ENCODE assay signal across 8 cellular contexts in the genomic region with DNA sequence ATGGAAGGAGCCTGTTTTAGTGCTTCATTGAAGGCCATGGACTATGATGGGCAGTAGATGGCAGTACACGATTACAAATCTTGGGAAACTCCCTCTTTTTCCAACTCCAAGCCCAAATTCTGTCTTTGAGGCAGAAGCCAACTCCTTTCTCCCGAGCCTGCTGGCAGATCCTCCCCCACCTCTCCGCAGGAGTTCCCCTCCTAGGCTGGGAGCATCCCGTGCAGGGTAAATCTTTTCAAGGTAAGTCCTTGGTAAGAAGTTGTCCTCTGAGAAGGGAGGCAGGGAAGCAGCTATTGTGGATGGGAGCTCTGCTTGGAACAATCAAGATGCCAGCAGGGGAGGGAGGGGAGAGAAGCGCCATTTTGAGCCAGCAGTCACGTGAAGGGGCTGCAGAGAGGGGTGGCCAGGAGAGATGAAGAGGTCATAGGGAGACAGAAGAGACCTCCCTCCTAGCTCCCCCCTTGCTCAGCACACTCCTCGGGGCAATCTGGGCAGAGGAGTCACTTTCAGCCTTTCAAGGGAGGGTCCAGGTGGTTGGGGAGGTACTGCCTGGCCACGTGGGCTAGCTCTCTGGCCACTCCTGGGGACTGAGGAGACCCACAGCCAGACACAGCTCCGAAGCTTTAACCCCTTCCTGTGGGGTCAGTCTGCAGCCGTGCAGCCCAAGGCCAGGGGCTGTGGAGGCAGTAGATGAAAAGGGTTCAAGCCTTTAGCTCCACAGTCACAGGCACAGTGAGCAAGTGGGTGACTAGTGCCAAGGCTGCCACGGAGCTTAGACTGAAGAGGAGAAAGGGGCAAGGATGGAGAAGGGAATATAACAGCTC. TPM values are rescaled to one million over a fixed set of nuclear protein-coding genes. Genes with fewer than 3 reads are reported as not detected.
DNase-seq lines count a peak whose midpoint lies in the region; ATAC-seq and TF ChIP-seq lines count a peak whose summit lies in the region.

No MANE protein-coding gene starts in this region.

- H3K27me3 ChIP-seq in IMR-90 (ENCODE audit: control insufficient read depth, insufficient read depth, low read length) (no peaks in the 10 kb centered on the region), kidney epithelial cell (ENCODE audit: control insufficient read depth, insufficient read depth, low read length) (no peaks in the 10 kb centered on the region), stomach (no peaks in the 10 kb centered on the region)

- peak overlapping the region; percentile 91 for H4K5ac ChIP-seq in IMR-90 (ENCODE audit: low read depth, low read length)

- intact Hi-C loops in IMR-90 (cut with micrococcal nuclease) (loop anchor here (1.0 to 10.0 kb wide), 7 partner anchors 171 to 746 kb away; partner anchors contain the start of gene TAPT1), OCI-LY7 (cut with micrococcal nuclease; ENCODE audit: unreplicated experiment) (loop anchor here (1.0 to 10.0 kb wide), 7 partner anchors 171 to 783 kb away; no protein-coding TSS in a partner anchor), stomach (cut with DNase I; ENCODE audit: low total_unique reads) (no loop called here)

- no peaks in the 10 kb centered on the region for H3K9me1 ChIP-seq in IMR-90 (ENCODE audit: insufficient read depth, low read length)

- peaks cover 9 to 24% of the 10 kb centered on the region in 2 experiments; a peak in 3 of 4 replicates for H3K79me1 ChIP-seq in IMR-90 (ENCODE audit: low read depth in 1 of 2, low read length in 2 of 2)

- H3K4me2 ChIP-seq in IMR-90 (ENCODE audit: low read depth, low read length), result peak overlapping the region; percentile 85
- peak overlapping the region; percentile 29; the same call in 1 of the 2 replicates for H3K4me2 ChIP-seq in OCI-LY7 (ENCODE audit: low read length)

- BruUV-seq in IMR-90 (replicated peaks; lab: Mats Ljungman, UMichigan), result no TSS peak
- BruUV-seq in OCI-LY7 (replicated peaks; lab: Mats Ljungman, UMichigan), result no TSS peak

- peak overlapping the region; percentile 19; the same call in 1 of the 2 replicates for H2AK5ac ChIP-seq in IMR-90 (ENCODE audit: low read depth, low read length)

- TF ChIP-seq CTCF in IMR-90 (conservative IDR thresholded peaks at IDR 0.05; ENCODE audit: low read depth, low read length) (peak; percentile 88), OCI-LY7 (conservative IDR thresholded peaks at IDR 0.05; ENCODE audit: low read length) (peak; percentile 80), coronary artery (IDR thresholded peaks at IDR 0.05) (peak; percentile 6), kidney epithelial cell (IDR thresholded peaks at IDR 0.05; ENCODE audit: insufficient read depth, low read length, poor library complexity, severe bottlenecking) (peak; percentile 68), stomach (IDR thresholded peaks at IDR 0.05) (peak in 5 of 7 experiments; percentile 41 to 75 (median 59))

- H3K4me3 ChIP-seq in IMR-90 (ENCODE audit: insufficient read depth, low read depth, low read length) (peak overlapping the region; percentile 48), OCI-LY7 (ENCODE audit: low read depth, low read length, poor library complexity, severe bottlenecking) (no peak overlapping the region), coronary artery (peak overlapping the region; percentile 69), kidney epithelial cell (ENCODE audit: low read depth, low read length) (peak overlapping the region; percentile 33), stomach (peak overlapping the region; percentile 43 to 54 (median 52))

- peaks cover 7% of the 10 kb centered on the region; the same call in 1 of the 2 replicates for H3K36me3 ChIP-seq in IMR-90 (ENCODE audit: control insufficient read depth, insufficient read depth, low read length)
- H3K36me3 ChIP-seq in OCI-LY7 (ENCODE audit: insufficient read depth, low read length), result no peaks in the 10 kb centered on the region
- peaks cover 1% of the 10 kb centered on the region for H3K36me3 ChIP-seq in kidney epithelial cell (ENCODE audit: control insufficient read depth, insufficient read depth, low read length)
- peaks cover 0 to 41% (median 14%) of the 10 kb centered on the region in 4 donors for H3K36me3 ChIP-seq in stomach

- no peaks in the 10 kb centered on the region for H3K9me2 ChIP-seq in OCI-LY7 (ENCODE audit: insufficient read depth, low read length)

- dilution Hi-C loops in IMR-90 (cut with HindIII; ENCODE audit: low sequenced_read_pairs, unreplicated experiment), result no loop called here

- H3K23ac ChIP-seq in IMR-90 (ENCODE audit: low read depth, low read length), result peak overlapping the region; percentile 89

- in situ Hi-C loops in IMR-90 (cut with MboI; ENCODE audit: low sequenced_read_pairs), result loop anchor here (10.0 to 25.0 kb wide), 4 partner anchors 326 to 733 kb away; no protein-coding TSS in a partner anchor

- H2BK5ac ChIP-seq in IMR-90 (ENCODE audit: low read depth, low read length, poor library complexity, severe bottlenecking), result peak overlapping the region; percentile 65

- POLR2A ChIA-PET in IMR-90 (lab: Charles Lee; ENCODE audit: unreplicated experiment) (interaction anchor here (0.5 to 1.1 kb wide), 2 partner anchors 9 to 158 kb away, joined by 3 to 8 read pairs; partner anchors contain the start of gene CC2D2A), OCI-LY7 (lab: Charles Lee) (interaction anchor here (0.9 kb wide), 1 partner anchor 16 kb away, joined by 3 read pairs; no protein-coding TSS in a partner anchor)

- no peaks in the 10 kb centered on the region for H4K20me1 ChIP-seq in IMR-90 (ENCODE audit: insufficient read depth, low read length)
- H4K20me1 ChIP-seq in OCI-LY7 (ENCODE audit: insufficient read depth, low read length), result no peaks in the 10 kb centered on the region

- peak overlapping the region; percentile 87 for H3K18ac ChIP-seq in IMR-90 (ENCODE audit: low read depth, low read length)

- H2BK20ac ChIP-seq in IMR-90 (ENCODE audit: low read depth, low read length), result peak overlapping the region; percentile 89

- H2BK120ac ChIP-seq in IMR-90 (ENCODE audit: low read depth, low read length), result peak overlapping the region; percentile 98

- H2BK15ac ChIP-seq in IMR-90 (ENCODE audit: low read depth, low read length), result peak overlapping the region; percentile 55; the same call in 2 of the 3 replicates

- H3K4me1 ChIP-seq in IMR-90 (ENCODE audit: control insufficient read depth, insufficient read depth, low read length) (peaks cover 9% of the 10 kb centered on the region), OCI-LY7 (ENCODE audit: insufficient read depth, low read length, poor library complexity, severe bottlenecking) (no peaks in the 10 kb centered on the region), stomach (peaks cover 8 to 24% (median 14%) of the 10 kb centered on the region in 4 donors)

- 0% methylated on average over 1 of the region's 11 CpGs; no CpG with 5 or more reads in 1 of the 2 experiments for WGBS in IMR-90 (ENCODE audit: extremely low coverage in 2 of 2, insufficient read length in 1 of 2), 2 experiments
- 15 to 30% (median 24%) methylated on average over 11 of the region's 11 CpGs for WGBS in stomach, 5 donors

- peak; percentile 88 for DNase-seq in ELR (ENCODE audit: low read depth)
- peak; percentile 89 for DNase-seq in IMR-90
- DNase-seq in OCI-LY7 (ENCODE audit: low spot score), result peak; percentile 44
- peak; percentile 83 for DNase-seq in coronary artery (ENCODE audit: low spot score)
- DNase-seq in kidney epithelial cell (ENCODE audit: low read depth), result peak; percentile 43
- DNase-seq in stomach, result peak; percentile 31

- peak overlapping the region; percentile 95 for H3K56ac ChIP-seq in IMR-90 (ENCODE audit: extremely low read depth, insufficient read depth, low read length)

- no peak for TF ChIP-seq EP300 in stomach (IDR thresholded peaks at IDR 0.05)

- peak overlapping the region; percentile 82 for H3K9ac ChIP-seq in IMR-90 (ENCODE audit: low read depth, low read length)

- peak overlapping the region; percentile 98 for H3K14ac ChIP-seq in IMR-90 (replicated peaks; ENCODE audit: low read depth, low read length)

- H3K27ac ChIP-seq in IMR-90 (ENCODE audit: insufficient read depth, low read length) (peak overlapping the region; percentile 81), OCI-LY7 (ENCODE audit: low read depth, low read length, poor library complexity, severe bottlenecking) (no peak overlapping the region), coronary artery (peak overlapping the region; percentile 73 to 82), stomach (peak overlapping the region; percentile 39 to 81 (median 68))

- peak overlapping the region; percentile 84 to 99 for H4K8ac ChIP-seq in IMR-90 (ENCODE audit: low read depth in 2 of 2, low read length in 2 of 2)

- peak; percentile 92 for TF ChIP-seq RAD21 in IMR-90 (IDR thresholded peaks at IDR 0.05; ENCODE audit: low read length)

- peak overlapping the region; percentile 19 for H2AK9ac ChIP-seq in IMR-90 (replicated peaks; ENCODE audit: low read depth, low read length, poor library complexity)

- peak; percentile 87 for ATAC-seq in IMR-90 (ENCODE audit: low read depth)
- no peak for ATAC-seq in HG03175 (IDR thresholded peaks at IDR 0.05; ENCODE audit: unreplicated experiment)
- ATAC-seq in GM18505 (IDR thresholded peaks at IDR 0.05; ENCODE audit: unreplicated experiment), result no peak

- H2AFZ ChIP-seq in IMR-90 (replicated peaks; ENCODE audit: low read length, poor library complexity) (peak overlapping the region; percentile 95), OCI-LY7 (ENCODE audit: low read length) (peak overlapping the region; percentile 70; the same call in 1 of the 2 replicates)

- H4K91ac ChIP-seq in IMR-90 (ENCODE audit: insufficient read depth, low read depth, low read length), result peak overlapping the region; percentile 98

- TF ChIP-seq POLR2A in IMR-90 (IDR thresholded peaks at IDR 0.05; ENCODE audit: low read depth, low read length) (peak; percentile 48), stomach (IDR thresholded peaks at IDR 0.05) (no peak), GM18505 (IDR thresholded peaks at IDR 0.05; ENCODE audit: borderline replicate concordance, extremely low read depth, insufficient read depth, insufficient read length) (no peak)

- H3K9me3 ChIP-seq in IMR-90 (ENCODE audit: control insufficient read depth, insufficient read depth, low read length), result no peaks in the 10 kb centered on the region
- H3K9me3 ChIP-seq in OCI-LY7 (ENCODE audit: low read length), result no peaks in the 10 kb centered on the region
- no peaks in the 10 kb centered on the region for H3K9me3 ChIP-seq in stomach

- CTCF ChIA-PET in IMR-90 (lab: Yijun Ruan, JAX) (interaction anchor here (0.6 to 1.8 kb wide), 10 partner anchors 9 to 477 kb away, joined by 3 to 10 read pairs (median 4); partner anchors contain the start of gene CC2D2A), OCI-LY7 (lab: Charles Lee; ENCODE audit: unreplicated experiment) (interaction anchor here (1.1 kb wide), 1 partner anchor 477 kb away, joined by 3 read pairs; no protein-coding TSS in a partner anchor)

- no peaks in the 10 kb centered on the region for H3K79me2 ChIP-seq in OCI-LY7 (ENCODE audit: insufficient read depth, low read depth, low read length)

- H3K4ac ChIP-seq in IMR-90 (ENCODE audit: low read depth, low read length), result peak overlapping the region; percentile 99

RNA-seq across cellular contexts. Expression of gene CC2D2A, which starts 9.6 kb away (rescaled TPM):
- 21.9 and 26.3 TPM in 2 replicates for total RNA-seq in IMR-90 (2012; rRNA removed)
- polyA plus RNA-seq in IMR-90 (2012; rRNA removed), result 16.7 and 20.8 TPM in 2 replicates
- polyA plus RNA-seq in IMR-90 (2012; cell fraction: cytosol; rRNA removed), result 4.7 and 14.8 TPM in 2 replicates
- 5.9 and 31.6 TPM in 2 replicates for polyA plus RNA-seq in IMR-90 (2012; cell fraction: nucleus; rRNA removed; ENCODE audit: low replicate concordance)
- total RNA-seq in OCI-LY7 (2014; rRNA removed; shearing (Covaris generic)), result not detected in 2 replicates
- total RNA-seq in OCI-LY7 (2022), result not detected in 2 replicates
- total RNA-seq in kidney epithelial cell, result 18.3 and 28.0 TPM in 2 replicates
- total RNA-seq in stomach, result 10 to 100 TPM; 12.5 to 32.7 (median 16.5) TPM
- 10 to 100 TPM in 2 of 3 donors, 1 to 10 TPM in 1; 5.7 to 12.7 (median 11.4) TPM for polyA plus RNA-seq in stomach

RNA-seq across cellular contexts. Expression of gene C1QTNF7, which starts 51.5 kb away (rescaled TPM):
- 0.18 and 0.28 TPM in 2 replicates for total RNA-seq in IMR-90 (2012; rRNA removed)
- 0.12 and 0.23 TPM in 2 replicates for polyA plus RNA-seq in IMR-90 (2012; rRNA removed)
- polyA plus RNA-seq in IMR-90 (2012; cell fraction: cytosol; rRNA removed), result 0.01 and 0.10 TPM in 2 replicates
- 0.10 TPM in 1 of 2 replicates, not detected in the other for polyA plus RNA-seq in IMR-90 (2012; cell fraction: nucleus; rRNA removed; ENCODE audit: low replicate concordance)
- total RNA-seq in OCI-LY7 (2014; rRNA removed; shearing (Covaris generic)), result not detected in 2 replicates
- total RNA-seq in OCI-LY7 (2022), result not detected in 2 replicates
- not detected in 2 replicates for total RNA-seq in kidney epithelial cell
- total RNA-seq in stomach, result 10 to 100 TPM in 2 of 5 donors, 1 to 10 TPM in 2, under 1 TPM in 1; 0.87 to 73.2 (median 6.2) TPM
- polyA plus RNA-seq in stomach, result 1 to 10 TPM in 2 of 3 donors, under 1 TPM in 1; 0.68 to 2.1 (median 1.4) TPM

Comparison
In these comparisons a context has a peak if more than half of its experiments do, and no peak if none do; other contexts are left out.
1. DNase-seq: peak in every context shown above with its lines; median percentile 89 in IMR-90; 88 in ELR; 83 in coronary artery; 44 in OCI-LY7; 43 in kidney epithelial cell; 31 in stomach.
2. CTCF ChIP-seq: peak in every context shown above with its lines; median percentile 88 in IMR-90; 80 in OCI-LY7; 68 in kidney epithelial cell; 59 in stomach; 6 in coronary artery.
3. RNA of gene CC2D2A, which starts 9.6 kb away (total RNA-seq): 21.9 to 26.3 TPM in IMR-90, 18.3 to 28.0 TPM in kidney epithelial cell and 12.5 to 32.7 TPM in stomach; not detected in OCI-LY7; every median in the first group is over 10 times any median in the second.